13 cellular contexts compared by ENCODE assay signal in the genomic region with DNA sequence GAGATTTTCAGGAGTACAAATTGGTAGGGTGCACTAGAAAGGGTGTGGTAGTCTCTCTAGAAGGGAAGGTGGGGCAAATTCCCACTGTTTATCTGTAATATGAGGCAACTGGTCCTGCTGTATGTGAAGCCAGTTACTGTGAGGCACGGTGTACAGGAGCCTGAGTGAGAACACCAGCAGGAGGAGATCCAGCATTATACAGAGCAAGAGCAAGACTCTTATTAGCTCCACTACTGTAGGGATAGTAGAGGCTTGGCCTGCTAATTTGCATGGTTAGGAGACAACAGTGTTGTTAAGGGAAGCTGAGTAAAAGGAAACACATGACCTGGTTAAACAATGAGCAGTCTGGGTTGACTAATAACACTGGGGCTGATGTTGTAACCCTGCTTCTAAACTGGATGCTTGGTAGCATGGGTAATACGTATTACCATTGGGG.
DNase-seq lines count a peak whose midpoint lies in the region; ATAC-seq, FAIRE-seq and TF ChIP-seq lines count a peak whose summit lies in the region.
"Had no signal": no experiment of that assay in that cellular context is flagged by ENCODE, and none has a peak within 500 bp of the region (broad histone marks: within the 10 kb centered on the region; RNA-seq: fewer than 3 reads in every experiment).

No MANE protein-coding gene starts in this region.

- no peak for FAIRE-seq in GM12891 (lab: Jason Lieb, UNC)

- TF ChIP-seq POLR2A in GM12891 (IDR thresholded peaks at IDR 0.05; ENCODE audit: low read depth, low read length), result no peak

- ATAC-seq in GM21447 (IDR thresholded peaks at IDR 0.05; ENCODE audit: unreplicated experiment), result peak; percentile 76
- ATAC-seq in GM18858 (IDR thresholded peaks at IDR 0.05; ENCODE audit: unreplicated experiment), result no peak
- ATAC-seq in naive thymus-derived CD8-positive, alpha-beta T cell, result no peak

- H3K4me3 Mint-ChIP-seq in naive thymus-derived CD8-positive, alpha-beta T cell, result no peak overlapping the region
- H3K4me3 Mint-ChIP-seq: immature natural killer cell had no signal

- H3K9me3 Mint-ChIP-seq in naive thymus-derived CD8-positive, alpha-beta T cell, result peaks cover 0 to 11% (median 0%) of the 10 kb centered on the region in 9 donors

- no peaks in the 10 kb centered on the region for H3K27me3 Mint-ChIP-seq in naive thymus-derived CD8-positive, alpha-beta T cell

- DNase-seq in MV-4-11 (lab: John Stamatoyannopoulos, UW), result peak; percentile 53
- DNase-seq in fibroblast of mammary gland (ENCODE audit: low read depth), result peak; percentile 68
- DNase-seq in pulmonary artery endothelial cell (ENCODE audit: low read depth, low spot score), result peak; percentile 93
- no peak for DNase-seq in RWPE1 (ENCODE audit: low spot score)
- no peak for DNase-seq in GM12891 (ENCODE audit: insufficient read length, low spot score)
- no peak for DNase-seq in naive thymus-derived CD8-positive, alpha-beta T cell
- DNase-seq: activated T-cell treated with anti-CD3 and anti-CD28 coated beads for 4 hours; central memory CD4-positive, alpha-beta T cell; immature natural killer cell; NCI-H774; T-helper 9 cell had no signal

- POLR2A ChIA-PET in RWPE1 (lab: Yijun Ruan, JAX; ENCODE audit: low non-redundant PET), result no interaction called here
- POLR2A ChIA-PET in naive thymus-derived CD8-positive, alpha-beta T cell (lab: Charles Lee), result no interaction called here

- no peak overlapping the region for H3K4me3 ChIP-seq in fibroblast of mammary gland (ENCODE audit: control insufficient read depth, low read depth, low read length)

- TF ChIP-seq CTCF in fibroblast of mammary gland (conservative IDR thresholded peaks at IDR 0.05; ENCODE audit: control insufficient read depth, insufficient read depth, low read depth, low read length) (no peak), RWPE1 (conservative IDR thresholded peaks at IDR 0.05; ENCODE audit: low read depth) (no peak)

- no peak overlapping the region for H3K27ac ChIP-seq in RWPE1

- H3K36me3 Mint-ChIP-seq in naive thymus-derived CD8-positive, alpha-beta T cell, result peaks cover 17 to 35% (median 19%) of the 10 kb centered on the region in 3 donors

- CTCF ChIA-PET in RWPE1 (lab: Yijun Ruan, JAX), result no interaction called here

- no peak overlapping the region for H3K27ac Mint-ChIP-seq in naive thymus-derived CD8-positive, alpha-beta T cell
- H3K27ac Mint-ChIP-seq: immature natural killer cell had no signal

- H3K4me1 Mint-ChIP-seq in naive thymus-derived CD8-positive, alpha-beta T cell, result peaks cover 0 to 5% (median 2%) of the 10 kb centered on the region in 4 donors

TF ChIP-seq in GM12891, 5 proteins besides CTCF, POLR2A, EP300 and RAD21:
- TF ChIP-seq PAX5 (IDR thresholded peaks at IDR 0.05; ENCODE audit: insufficient read depth, low read length, severe bottlenecking) (no peak), POU2F2 (IDR thresholded peaks at IDR 0.05; ENCODE audit: low read depth, low read length) (no peak), POLR2AphosphoS5 (IDR thresholded peaks at IDR 0.05; ENCODE audit: low read depth, low read length) (no peak), TAF1 (IDR thresholded peaks at IDR 0.05; ENCODE audit: low read depth, low read length) (no peak), SPI1 (IDR thresholded peaks at IDR 0.05; ENCODE audit: low read depth, low read length) (no peak)
TF ChIP-seq in GM12891: peak in this region for 0.

Comparison
In these comparisons a context has a peak if more than half of its experiments do, and no peak if none do; other contexts are left out.
1. DNase-seq: peak in MV-4-11 (single experiment), fibroblast of mammary gland (single experiment) and pulmonary artery endothelial cell (single experiment); none in RWPE1 (single experiment), GM12891 (single experiment) and naive thymus-derived CD8-positive, alpha-beta T cell (0 of 10).